ENCODE assay signal across 23 cellular contexts in the genomic region with DNA sequence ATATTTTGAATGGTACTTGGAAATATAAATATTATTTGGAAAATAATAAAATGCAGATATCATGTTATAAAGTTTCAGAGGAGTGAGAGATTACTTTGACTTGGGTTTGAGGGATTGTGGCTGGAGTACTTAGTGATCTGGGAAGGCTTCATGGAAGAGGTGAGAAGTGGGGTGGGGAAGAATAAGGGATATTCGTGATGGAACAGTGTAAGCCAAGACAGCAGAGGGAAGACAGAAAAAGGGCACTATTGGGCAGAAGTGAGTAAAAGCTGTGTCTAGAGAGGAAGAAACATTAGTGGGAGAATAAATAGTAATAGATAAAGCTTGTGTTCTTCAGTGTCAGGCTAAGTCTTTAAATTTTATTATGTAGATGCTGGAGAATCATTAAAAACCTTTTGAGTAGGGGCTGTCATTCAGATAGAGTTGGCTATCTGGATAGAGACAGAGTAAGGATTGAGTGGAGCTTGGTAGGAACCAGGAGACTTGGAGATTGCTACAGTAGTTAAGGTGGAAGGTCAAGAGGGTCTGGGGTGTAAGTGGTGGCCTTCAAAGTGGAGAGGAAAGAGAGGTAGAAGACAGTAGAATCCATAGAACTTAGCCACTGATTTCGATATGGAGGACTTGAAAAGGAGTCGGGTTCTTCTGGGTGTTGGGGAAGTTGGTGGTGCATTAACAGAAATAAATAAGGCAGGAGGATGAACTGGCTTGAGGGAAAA. TPM values are rescaled to one million over a fixed set of nuclear protein-coding genes. Genes with fewer than 3 reads are reported as not detected.
DNase-seq lines count a peak whose midpoint lies in the region; ATAC-seq, FAIRE-seq and TF ChIP-seq lines count a peak whose summit lies in the region.
"Had no signal": no experiment of that assay in that cellular context is flagged by ENCODE, and none has a peak within 500 bp of the region (broad histone marks: within the 10 kb centered on the region; RNA-seq: fewer than 3 reads in every experiment).

No MANE protein-coding gene starts in this region.

- H3K23ac ChIP-seq in trophoblast cell (ENCODE audit: low read length), result no peak overlapping the region

- H3K27ac Mint-ChIP-seq in CD14-positive monocyte, result peak overlapping the region in 4 of 7 donors; percentile 5 to 54 (median 34)
- peak overlapping the region in 2 of 3 donors; percentile 34 to 41 for H3K27ac Mint-ChIP-seq in IgD-negative memory B cell

- H3K9me3 Mint-ChIP-seq in CD14-positive monocyte (no peaks in the 10 kb centered on the region), IgD-negative memory B cell (no peaks in the 10 kb centered on the region)
- H3K9me3 Mint-ChIP-seq: CD8-positive, alpha-beta memory T cell had no signal

- H3K14ac ChIP-seq in trophoblast cell (ENCODE audit: low read length), result no peak overlapping the region

- H3K4me2 ChIP-seq in GM12878 (ENCODE audit: control insufficient read depth, insufficient read depth), result no peak overlapping the region
- H3K4me2 ChIP-seq in trophoblast cell (ENCODE audit: low read length), result no peak overlapping the region

- H4K8ac ChIP-seq in trophoblast cell (ENCODE audit: low read depth, low read length), result no peak overlapping the region

- H3K27me3 Mint-ChIP-seq in CD14-positive monocyte (ENCODE audit: low read depth in 3 of 3) (peaks cover 0 to 1% (median 0%) of the 10 kb centered on the region in 3 donors), IgD-negative memory B cell (no peaks in the 10 kb centered on the region)
- H3K27me3 Mint-ChIP-seq: CD8-positive, alpha-beta memory T cell had no signal

- H4K12ac ChIP-seq in trophoblast cell (ENCODE audit: low read depth, low read length), result no peak overlapping the region

- POLR2A ChIA-PET in GM12878 (lab: Charles Lee), result interaction anchor here (0.9 to 1.3 kb wide), 3 partner anchors 9 to 99 kb away, joined by 3 to 5 read pairs (median 3); a partner anchor contains a TSS

- H3K36me3 ChIP-seq in GM12878 (ENCODE audit: control insufficient read depth in 2 of 2, insufficient read depth in 2 of 2, low read length in 1 of 2), result peaks cover 0 to 15% of the 10 kb centered on the region in 2 experiments; a peak in 3 of 4 replicates
- H3K36me3 ChIP-seq in trophoblast cell (ENCODE audit: control insufficient read depth in 1 of 2, insufficient read depth in 2 of 2, low read length in 2 of 2), result no peaks in the 10 kb centered on the region
- no peaks in the 10 kb centered on the region for H3K36me3 ChIP-seq in ovary
- H3K36me3 ChIP-seq: BE2C had no signal

- intact Hi-C loops in CD14-positive monocyte (cut with micrococcal nuclease), result no loop called here
- intact Hi-C loops in GM12878 (cut with micrococcal nuclease; ENCODE audit: unreplicated experiment), result no loop called here
- intact Hi-C loops in ovary (cut with DNase I), result no loop called here

- H3K27ac ChIP-seq in GM12878 (ENCODE audit: control insufficient read depth, insufficient read depth) (no peak overlapping the region), trophoblast cell (ENCODE audit: low read depth, low read length) (no peak overlapping the region), ovary (no peak overlapping the region)

- CTCF ChIA-PET in GM12878 (lab: Yijun Ruan, JAX), result interaction anchor here (1.3 kb wide), 1 partner anchor 41 kb away, joined by 3 read pairs; no protein-coding TSS in a partner anchor

- H3K4me1 ChIP-seq in GM12878 (ENCODE audit: control insufficient read depth, insufficient read depth, low read length) (peaks cover 17% of the 10 kb centered on the region), trophoblast cell (ENCODE audit: control insufficient read depth in 1 of 2, insufficient read depth in 2 of 2, low read length in 2 of 2) (peaks cover 0 to 1% of the 10 kb centered on the region in 2 experiments), ovary (ENCODE audit: insufficient read depth) (peaks cover 2% of the 10 kb centered on the region)
- H3K4me1 ChIP-seq: BE2C had no signal

- no peak overlapping the region for H3K4me3 ChIP-seq in GM12878
- H3K4me3 ChIP-seq in trophoblast cell (ENCODE audit: low read depth, low read length), result no peak overlapping the region
- no peak overlapping the region for H3K4me3 ChIP-seq in ovary

- TF ChIP-seq CTCF in CD14-positive monocyte (IDR thresholded peaks at IDR 0.05) (no peak), GM12878 (IDR thresholded peaks at IDR 0.05 in 2 of 3, conservative IDR thresholded peaks at IDR 0.05 in 1 of 3; ENCODE audit: control insufficient read depth in 2 of 3, extremely low read depth in 1 of 3, insufficient read depth in 1 of 3, low read depth in 3 of 3, low read length in 3 of 3) (no peak), ovary (IDR thresholded peaks at IDR 0.05) (no peak)

- H3K79me2 ChIP-seq in GM12878 (ENCODE audit: control insufficient read depth, insufficient read depth, low read length) (peaks cover 92% of the 10 kb centered on the region), trophoblast cell (ENCODE audit: control insufficient read depth, insufficient read depth, low read length, poor library complexity) (no peaks in the 10 kb centered on the region)

- H3K4me3 Mint-ChIP-seq in CD14-positive monocyte (peak overlapping the region in 1 of 2 donors; percentile 28), IgD-negative memory B cell (no peak overlapping the region)
- H3K4me3 Mint-ChIP-seq: CD8-positive, alpha-beta memory T cell had no signal

- no peaks in the 10 kb centered on the region; the same call in 1 of the 2 replicates for H4K20me1 ChIP-seq in GM12878 (ENCODE audit: control insufficient read depth, insufficient read depth)

- H2BK5ac ChIP-seq in trophoblast cell (ENCODE audit: low read depth, low read length, poor library complexity), result no peak overlapping the region

- no peak overlapping the region for H2AK5ac ChIP-seq in trophoblast cell (ENCODE audit: low read length)

- no peak overlapping the region for H2BK120ac ChIP-seq in trophoblast cell (ENCODE audit: insufficient read depth, low read length, poor library complexity)

- H3K4ac ChIP-seq in trophoblast cell (ENCODE audit: low read depth, low read length), result peak overlapping the region; percentile 62

- TF ChIP-seq EP300 in GM12878 (IDR thresholded peaks at IDR 0.05; ENCODE audit: borderline replicate concordance in 1 of 2, control insufficient read depth in 1 of 2, low read depth in 2 of 2, low read length in 2 of 2) (no peak), ovary (IDR thresholded peaks at IDR 0.05) (no peak)

- SMC1A ChIA-PET in GM12878 (lab: Charles Lee; ENCODE audit: uncharacterized antibody, unreplicated experiment), result interaction anchor here (1.4 to 7.3 kb wide), 3 partner anchors 12 to 19 kb away, joined by 4 to 54 read pairs (median 5); no protein-coding TSS in a partner anchor

- no peak overlapping the region for H4K91ac ChIP-seq in trophoblast cell (ENCODE audit: low read depth, low read length)

- TF ChIP-seq POLR2A in GM12878 (IDR thresholded peaks at IDR 0.05; ENCODE audit: low read depth, low read length), result no peak
- no peak for TF ChIP-seq POLR2A in ovary (IDR thresholded peaks at IDR 0.05)

- no peaks in the 10 kb centered on the region for H3K27me3 ChIP-seq in GM12878 (replicated peaks in 1 of 2; ENCODE audit: control insufficient read depth in 2 of 2, insufficient read depth in 2 of 2, low read length in 1 of 2)
- H3K27me3 ChIP-seq in trophoblast cell (ENCODE audit: insufficient read depth, low read length), result no peaks in the 10 kb centered on the region
- H3K27me3 ChIP-seq in ovary, result no peaks in the 10 kb centered on the region
- H3K27me3 ChIP-seq: BE2C had no signal

- no peaks in the 10 kb centered on the region for H3K79me1 ChIP-seq in trophoblast cell (ENCODE audit: low read length)

- peaks cover 30 to 31% of the 10 kb centered on the region in 2 donors for H3K36me3 Mint-ChIP-seq in CD14-positive monocyte
- H3K36me3 Mint-ChIP-seq in IgD-negative memory B cell, result peaks cover 2% of the 10 kb centered on the region

- DNase-seq in CD14-positive monocyte (ENCODE audit: low spot score), result no peak
- DNase-seq in GM12878 (ENCODE audit: low read depth, low spot score), result no peak
- DNase-seq in trophoblast cell, result no peak
- DNase-seq in effector CD4-positive, alpha-beta T cell, result no peak
- no peak for DNase-seq in ovary
- DNase-seq in NCI-H1417 treated with DMSO at 0.1 percent for 48 hours (lab: John Stamatoyannopoulos, UW), result no peak
- DNase-seq: ACHN; BE2C; Caco-2; CD8-positive, alpha-beta memory T cell; GOT3; H7; IMR-90; KG1 had no signal

- RAD21 ChIA-PET in GM12878 (lab: Charles Lee; ENCODE audit: unreplicated experiment), result interaction anchor here (1.5 to 3.5 kb wide), 2 partner anchors 8 to 12 kb away, joined by 5 to 10 read pairs; no protein-coding TSS in a partner anchor

- no peak for ATAC-seq in GM12878
- no peak for ATAC-seq in GM21619 (IDR thresholded peaks at IDR 0.05; ENCODE audit: unreplicated experiment)
- ATAC-seq: HCT116 had no signal

- H3K9me3 ChIP-seq in GM12878 (replicated peaks; ENCODE audit: control insufficient read depth, insufficient read depth, low read length) (no peaks in the 10 kb centered on the region), trophoblast cell (ENCODE audit: insufficient read depth, low read depth, low read length) (no peaks in the 10 kb centered on the region), ovary (no peaks in the 10 kb centered on the region)
- H3K9me3 ChIP-seq: BE2C, Caco-2 had no signal

- H3K4me1 Mint-ChIP-seq in CD14-positive monocyte (peaks cover 44% of the 10 kb centered on the region), IgD-negative memory B cell (peaks cover 31 to 45% (median 39%) of the 10 kb centered on the region in 3 donors)

- BruUV-seq in GM12878 (replicated peaks; lab: Mats Ljungman, UMichigan), result TSS peak; percentile 7

- H3K18ac ChIP-seq in trophoblast cell (ENCODE audit: low read length), result no peak overlapping the region

- no peak for FAIRE-seq in GM12878 (lab: Jason Lieb, UNC)
- FAIRE-seq: A204.1, D721Med, G401.6, GM12892, GM18507, HTR-8/SVneo had no signal

- H2AFZ ChIP-seq in GM12878 (ENCODE audit: control insufficient read depth, low read depth, low read length) (no peak overlapping the region), trophoblast cell (ENCODE audit: insufficient read depth, low read length, poor library complexity) (no peak overlapping the region)

- TF ChIP-seq RAD21 in GM12878 (IDR thresholded peaks at IDR 0.05; ENCODE audit: insufficient read depth, low read depth, low read length), result no peak

- in situ Hi-C loops in GM12878 (cut with MboI), result no loop called here

- 100% methylated on average over 3 of the region's 3 CpGs for WGBS in GM12878 (ENCODE audit: insufficient coverage, insufficient replicate concordance, low lambda C conversion rate, missing lambda C conversion rate)
- 100% methylated on average over 1 of the region's 3 CpGs for WGBS in trophoblast cell (ENCODE audit: extremely low coverage, insufficient coverage, insufficient read length)
- WGBS in ovary, 3 donors, result 95 to 98% (median 96%) methylated on average over 3 of the region's 3 CpGs

- H3K9ac ChIP-seq in GM12878 (ENCODE audit: control insufficient read depth, insufficient read depth, low read length) (no peak overlapping the region), trophoblast cell (ENCODE audit: low read length) (no peak overlapping the region)

- no peak overlapping the region for H2BK12ac ChIP-seq in trophoblast cell (ENCODE audit: low read length)

RNA-seq across cellular contexts. Expression of a gene that starts 11.9 kb away (rescaled TPM):
- polyA plus RNA-seq in CD14-positive monocyte, result 10 to 100 TPM; 31.3 to 34.6 TPM
- polyA plus RNA-seq in IgD-negative memory B cell, result 17.0 TPM
- 149 and 156 TPM in 2 replicates for total RNA-seq in GM12878 (2013; cell fraction: nucleolus; rRNA removed)
- 110 and 129 TPM in 2 replicates for total RNA-seq in GM12878 (2014; rRNA removed)
- 230 and 236 TPM in 2 replicates for total RNA-seq in GM12878 (2014; rRNA removed; fragmentation: Illumina TruSeq; extraction: Trizol)
- 162 and 167 TPM in 2 replicates for total RNA-seq in GM12878 (2021)
- polyA plus RNA-seq in GM12878 (2011; ENCODE audit: low read depth), result 122 TPM
- polyA plus RNA-seq in GM12878 (2011; rRNA removed), result 425 and 698 TPM in 2 replicates
- polyA plus RNA-seq in GM12878 (2011; cell fraction: cytosol; rRNA removed), result 160 and 172 TPM in 2 replicates
- 186 and 224 TPM in 2 replicates for polyA plus RNA-seq in GM12878 (2011; cell fraction: nucleus; rRNA removed)
- 192 and 242 TPM in 2 replicates for polyA plus RNA-seq in GM12878 (2012)
- 282 and 450 TPM in 2 replicates for polyA plus RNA-seq in GM12878 (2014; fragmentation: Illumina TruSeq; extraction: Trizol)
- polyA plus RNA-seq in GM12878 (2014; fragmentation: Nextera tagmentation; extraction: Ambion mirVana), result 100 to 1,000 TPM; 113 to 128 TPM
- polyA plus RNA-seq in GM12878 (2014; rRNA removed), result 159 and 202 TPM in 2 replicates
- 10 to 100 TPM; 18.7 to 21.8 TPM for polyA plus RNA-seq in GM12878 (2016; fragmentation: Nextera tagmentation; extraction: Ambion mirVana)
- polyA minus RNA-seq in GM12878 (2011; rRNA and poly(A)+ RNA removed), result 126 and 154 TPM in 2 replicates
- polyA minus RNA-seq in GM12878 (2011; cell fraction: cytosol; rRNA and poly(A)+ RNA removed), result 57.1 and 82.3 TPM in 2 replicates
- 84.7 and 98.8 TPM in 2 replicates for polyA minus RNA-seq in GM12878 (2011; cell fraction: nucleus; rRNA and poly(A)+ RNA removed)
- polyA plus RNA-seq in trophoblast cell (2013), result 130 and 138 TPM in 2 replicates
- total RNA-seq in ovary, result 10 to 100 TPM; 65.2 to 78.4 (median 76.7) TPM
- polyA plus RNA-seq in ovary, result 100 to 1,000 TPM in 1 of 2 donors, 10 to 100 TPM in 1; 65.9 to 133 TPM
